In genomic region chr1:145957443-145958319, GRCh38 we compare ENCODE assay signal across 8 cellular contexts. TPM values are rescaled to one million over a fixed set of nuclear protein-coding genes. Genes with fewer than 3 reads are reported as not detected.
DNase-seq lines count a peak whose midpoint lies in the region; ATAC-seq and TF ChIP-seq lines count a peak whose summit lies in the region.

Gene LIX1L, minus strand, starts transcription at chr1:145958017. Its CDS starts 90 bp downstream, at chr1:145957927.

- intact Hi-C loops in Right ventricle myocardium inferior (cut with DNase I) (loop anchor here (1.0 to 5.0 kb wide), 2 partner anchors 30 to 40 kb away; partner anchors contain the start of genes PEX11B and RBM8A), ovary (cut with DNase I) (no loop called here), thyroid gland (cut with DNase I) (loop anchor here (5.0 kb wide), 1 partner anchor 40 kb away; the partner anchor contains the start of gene PEX11B)

- no peak for TF ChIP-seq CTCF in SU-DHL-6 (IDR thresholded peaks at IDR 0.05; ENCODE audit: insufficient read depth, low read length, poor library complexity, severe bottlenecking)
- TF ChIP-seq CTCF in ovary (IDR thresholded peaks at IDR 0.05), result no peak
- TF ChIP-seq CTCF in thyroid gland (IDR thresholded peaks at IDR 0.05), result no peak

- H3K27me3 Mint-ChIP-seq in activated naive CD8-positive, alpha-beta T cell treated with anti-CD3 and anti-CD28 coated beads, Interleukin-2, amount 10 ng/mL, durations not matched to agents 7 days and 5 days, result no peaks in the 10 kb centered on the region

- H4K20me1 ChIP-seq in SU-DHL-6 (ENCODE audit: low read depth, low read length), result no peaks in the 10 kb centered on the region

- H3K27ac ChIP-seq in SU-DHL-6 (ENCODE audit: low read depth, low read length) (no peak within 1 kb of the TSS), ovary (peak within 1 kb of the TSS; percentile 83 to 98), thyroid gland (peak within 1 kb of the TSS; percentile 81 to 96 (median 90))

- DNase-seq in NCI-H128 (lab: John Stamatoyannopoulos, UW; ENCODE audit: unreplicated experiment) (peak; percentile 95), Right ventricle myocardium inferior (ENCODE audit: missing footprints) (peak; percentile 97), ovary (peak; percentile 95 to 96 (median 96)), thyroid gland (peak; percentile 97 to 98)
- DNase-seq in activated naive CD8-positive, alpha-beta T cell treated with anti-CD3 and anti-CD28 coated beads, Interleukin-2, amount 10 ng/mL, durations not matched to agents 7 days and 5 days, result peak; percentile 89

- no peaks in the 10 kb centered on the region for H3K9me3 Mint-ChIP-seq in activated naive CD8-positive, alpha-beta T cell treated with anti-CD3 and anti-CD28 coated beads, Interleukin-2, amount 10 ng/mL, durations not matched to agents 7 days and 5 days

- no peaks in the 10 kb centered on the region for H3K79me2 ChIP-seq in SU-DHL-6 (ENCODE audit: insufficient read depth, low read length)

- ATAC-seq in HG02678 (IDR thresholded peaks at IDR 0.05; ENCODE audit: unreplicated experiment), result peak; percentile 90
- ATAC-seq in activated naive CD8-positive, alpha-beta T cell treated with anti-CD3 and anti-CD28 coated beads, Interleukin-2, amount 10 ng/mL, durations not matched to agents 7 days and 5 days (ENCODE audit: low read depth), result peak; percentile 90
- peak; percentile 89 for ATAC-seq in Right ventricle myocardium inferior

- TF ChIP-seq POLR2A in GM10847 (IDR thresholded peaks at IDR 0.05; ENCODE audit: extremely low read depth, insufficient read length), result peak; percentile 56
- peak; percentile 86 for TF ChIP-seq POLR2A in ovary (IDR thresholded peaks at IDR 0.05)
- TF ChIP-seq POLR2A in thyroid gland (IDR thresholded peaks at IDR 0.05), result peak in 1 of 2 donors; percentile 77

- TF ChIP-seq EP300 in ovary (IDR thresholded peaks at IDR 0.05), result peak; percentile 46

- H2AFZ ChIP-seq in SU-DHL-6 (ENCODE audit: low read depth, low read length, severe bottlenecking), result peak within 1 kb of the TSS; percentile 73

- peaks cover 28% of the 10 kb centered on the region; the same call in 1 of the 2 replicates for H3F3A ChIP-seq in SU-DHL-6 (ENCODE audit: insufficient read depth)

- peak within 1 kb of the TSS; percentile 83 for H3K4me2 ChIP-seq in SU-DHL-6 (ENCODE audit: low read depth, low read length, poor library complexity, severe bottlenecking)

- peaks cover 66% of the 10 kb centered on the region for H3K4me1 Mint-ChIP-seq in activated naive CD8-positive, alpha-beta T cell treated with anti-CD3 and anti-CD28 coated beads, Interleukin-2, amount 10 ng/mL, durations not matched to agents 7 days and 5 days

- H3K27ac Mint-ChIP-seq in activated naive CD8-positive, alpha-beta T cell treated with anti-CD3 and anti-CD28 coated beads, Interleukin-2, amount 10 ng/mL, durations not matched to agents 7 days and 5 days, result peak within 1 kb of the TSS; percentile 94

- H3K9me3 ChIP-seq in SU-DHL-6 (ENCODE audit: insufficient read depth, low read length), result no peaks in the 10 kb centered on the region
- H3K9me3 ChIP-seq in ovary, result no peaks in the 10 kb centered on the region
- no peaks in the 10 kb centered on the region for H3K9me3 ChIP-seq in thyroid gland

- peak within 1 kb of the TSS; percentile 99 for H3K4me3 Mint-ChIP-seq in activated naive CD8-positive, alpha-beta T cell treated with anti-CD3 and anti-CD28 coated beads, Interleukin-2, amount 10 ng/mL, durations not matched to agents 7 days and 5 days

- H3K9me2 ChIP-seq in SU-DHL-6 (replicated peaks; ENCODE audit: insufficient read depth, low read length), result no peaks in the 10 kb centered on the region

- H3K36me3 ChIP-seq in SU-DHL-6 (ENCODE audit: low read length), result no peaks in the 10 kb centered on the region
- H3K36me3 ChIP-seq in ovary, result no peaks in the 10 kb centered on the region
- no peaks in the 10 kb centered on the region for H3K36me3 ChIP-seq in thyroid gland

- H3K27me3 ChIP-seq in SU-DHL-6 (ENCODE audit: low read length) (no peaks in the 10 kb centered on the region), ovary (no peaks in the 10 kb centered on the region), thyroid gland (no peaks in the 10 kb centered on the region)

- peaks cover 14% of the 10 kb centered on the region for H3K36me3 Mint-ChIP-seq in activated naive CD8-positive, alpha-beta T cell treated with anti-CD3 and anti-CD28 coated beads, Interleukin-2, amount 10 ng/mL, durations not matched to agents 7 days and 5 days

- H3K4me3 ChIP-seq in SU-DHL-6 (ENCODE audit: insufficient read depth, low read length, poor library complexity, severe bottlenecking) (peak within 1 kb of the TSS; percentile 66), ovary (peak within 1 kb of the TSS; percentile 86), thyroid gland (replicated peaks in 1 of 3) (peak within 1 kb of the TSS; percentile 30 to 71 (median 56))

- POLR2A ChIA-PET in activated naive CD8-positive, alpha-beta T cell treated with anti-CD3 and anti-CD28 coated beads, Interleukin-2, amount 10 ng/mL, durations not matched to agents 7 days and 5 days (lab: Charles Lee), result interaction anchor here (0.6 to 4.3 kb wide), 19 partner anchors 9 to 112 kb away, joined by 3 to 61 read pairs (median 5); partner anchors contain the start of genes NUDT17, PEX11B, RBM8A and TXNIP

- WGBS in ovary, 3 donors, result 0% methylated on average over 52 to 60 of the region's 60 CpGs
- WGBS in thyroid gland, 2 donors, result 1 to 6% methylated on average over 25 to 32 of the region's 60 CpGs

- H3K4me1 ChIP-seq in ovary (ENCODE audit: insufficient read depth) (peaks cover 6% of the 10 kb centered on the region), thyroid gland (peaks cover 27 to 29% of the 10 kb centered on the region in 2 donors)

- H3K9ac ChIP-seq in SU-DHL-6 (ENCODE audit: low read length), result peak within 1 kb of the TSS; percentile 70

RNA-seq across cellular contexts. Expression of gene LIX1L, which starts in this region (rescaled TPM):
- 10 to 100 TPM; 54.0 to 57.5 TPM for total RNA-seq in activated naive CD8-positive, alpha-beta T cell treated with anti-CD3 and anti-CD28 coated beads, Interleukin-2, amount 10 ng/mL, durations not matched to agents 7 days and 5 days
- total RNA-seq in Right ventricle myocardium inferior (25.8 TPM), ovary (100 to 1,000 TPM in 1 of 7 donors, 10 to 100 TPM in 6; 37.9 to 102 (median 73.9) TPM), thyroid gland (10 to 100 TPM; 18.7 to 26.9 (median 20.3) TPM)
- polyA plus RNA-seq in ovary, result 10 to 100 TPM; 28.7 to 52.6 TPM

Comparison
In these comparisons a context has a peak if more than half of its experiments do, and no peak if none do; other contexts are left out.
1. intact Hi-C loops: an anchor here in Right ventricle myocardium inferior (1.0 to 5.0 kb wide) and thyroid gland (5.0 kb wide); none called in ovary.